Comparison of ENCODE assay signal across 1 cellular context in genomic region chr7:50502947-50503346, GRCh38.
TF ChIP-seq lines count a peak whose summit lies in the region.

No MANE protein-coding gene starts in this region.

TF ChIP-seq in HepG2, 621 proteins besides CTCF, POLR2A, EP300 and RAD21 (continued from another document):
- TF ChIP-seq IRF9 (CRISPR knock-in tag; IDR thresholded peaks at IDR 0.05; ENCODE audit: borderline replicate concordance) (no peak), ZNF639 (CRISPR knock-in tag; conservative IDR thresholded peaks at IDR 0.05) (no peak), ZNF780A (CRISPR knock-in tag; IDR thresholded peaks at IDR 0.05) (no peak), PTBP1 (IDR thresholded peaks at IDR 0.05; ENCODE audit: low read depth, low read length, poor library complexity, severe bottlenecking) (no peak), SETDB1 (CRISPR knock-in tag; IDR thresholded peaks at IDR 0.05; ENCODE audit: borderline replicate concordance) (no peak), ETV5 (CRISPR knock-in tag; IDR thresholded peaks at IDR 0.05; ENCODE audit: borderline replicate concordance) (no peak), HNRNPUL1 (IDR thresholded peaks at IDR 0.05; ENCODE audit: low read depth, low read length) (no peak), SRSF4 (IDR thresholded peaks at IDR 0.05; ENCODE audit: low read depth, low read length, poor library complexity, severe bottlenecking) (no peak), ZNF670 (CRISPR knock-in tag; IDR thresholded peaks at IDR 0.05; ENCODE audit: borderline replicate concordance) (no peak), ELF1 (CRISPR knock-in tag; IDR thresholded peaks at IDR 0.05) (no peak), U2AF2 (IDR thresholded peaks at IDR 0.05; ENCODE audit: low read depth, low read length) (no peak), PRMT3 (CRISPR knock-in tag; IDR thresholded peaks at IDR 0.05; ENCODE audit: borderline replicate concordance, low read depth) (no peak)
- TF ChIP-seq, protein P1, sequence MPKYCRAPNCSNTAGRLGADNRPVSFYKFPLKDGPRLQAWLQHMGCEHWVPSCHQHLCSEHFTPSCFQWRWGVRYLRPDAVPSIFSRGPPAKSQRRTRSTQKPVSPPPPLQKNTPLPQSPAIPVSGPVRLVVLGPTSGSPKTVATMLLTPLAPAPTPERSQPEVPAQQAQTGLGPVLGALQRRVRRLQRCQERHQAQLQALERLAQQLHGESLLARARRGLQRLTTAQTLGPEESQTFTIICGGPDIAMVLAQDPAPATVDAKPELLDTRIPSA (CRISPR knock-in tag; IDR thresholded peaks at IDR 0.05; ENCODE audit: borderline replicate concordance), result no peak
